In genomic region chr5:151096001-151096373, GRCh38 we compare ENCODE assay signal across 10 cellular contexts. TPM values are rescaled to one million over a fixed set of nuclear protein-coding genes. Genes with fewer than 3 reads are reported as not detected.
A peak's percentile ranks its signal among the peaks of the same experiment; 100 is the strongest.
DNase-seq lines count a peak whose midpoint lies in the region; ATAC-seq and TF ChIP-seq lines count a peak whose summit lies in the region.
"Had no signal": no experiment of that assay in that cellular context is flagged by ENCODE, and none has a peak within 500 bp of the region (broad histone marks: within the 10 kb centered on the region; RNA-seq: fewer than 3 reads in every experiment).

No MANE protein-coding gene starts in this region.

- TF ChIP-seq CTCF in coronary artery (IDR thresholded peaks at IDR 0.05) = no peak

- peaks cover 91% of the 10 kb centered on the region for H3K4me1 Mint-ChIP-seq in activated T-helper 1 cell treated with anti-CD3 and anti-CD28 coated beads, Interleukin-12 subunit alpha, Interleukin-12 subunit beta, Interleukin-2, Interleukin-4 antibody, amounts not matched to agents 30 ng/mL and 10 ng/mL and 1 ng/mL, durations not matched to agents 14 hours and 24 hours and 36 hours (ENCODE audit: low read depth)
- H3K4me1 Mint-ChIP-seq in stimulated activated effector memory CD8-positive, alpha-beta T cell treated with anti-CD3 and anti-CD28 coated beads, Interleukin-12 subunit alpha, Interleukin-12 subunit beta, amount 100 ng/mL, for 72 hours = peaks cover 88% of the 10 kb centered on the region

- peak overlapping the region in 1 of 2 donors; percentile 85 for H3K27ac ChIP-seq in coronary artery
- H3K27ac ChIP-seq: 22Rv1 had no signal

- peak overlapping the region; percentile 53 for H3K4me3 Mint-ChIP-seq in activated T-helper 1 cell treated with anti-CD3 and anti-CD28 coated beads, Interleukin-12 subunit alpha, Interleukin-12 subunit beta, Interleukin-2, Interleukin-4 antibody, amounts not matched to agents 30 ng/mL and 10 ng/mL and 1 ng/mL, durations not matched to agents 14 hours and 24 hours and 36 hours
- H3K4me3 Mint-ChIP-seq in stimulated activated effector memory CD8-positive, alpha-beta T cell treated with anti-CD3 and anti-CD28 coated beads, Interleukin-12 subunit alpha, Interleukin-12 subunit beta, amount 100 ng/mL, for 72 hours = peak overlapping the region; percentile 2

- H3K9me3 Mint-ChIP-seq in activated T-helper 1 cell treated with anti-CD3 and anti-CD28 coated beads, Interleukin-12 subunit alpha, Interleukin-12 subunit beta, Interleukin-2, Interleukin-4 antibody, amounts not matched to agents 30 ng/mL and 10 ng/mL and 1 ng/mL, durations not matched to agents 14 hours and 24 hours and 36 hours = no peaks in the 10 kb centered on the region
- H3K9me3 Mint-ChIP-seq in stimulated activated effector memory CD8-positive, alpha-beta T cell treated with anti-CD3 and anti-CD28 coated beads, Interleukin-12 subunit alpha, Interleukin-12 subunit beta, amount 100 ng/mL, for 72 hours = no peaks in the 10 kb centered on the region

- H3K27me3 Mint-ChIP-seq in activated T-helper 1 cell treated with anti-CD3 and anti-CD28 coated beads, Interleukin-12 subunit alpha, Interleukin-12 subunit beta, Interleukin-2, Interleukin-4 antibody, amounts not matched to agents 30 ng/mL and 10 ng/mL and 1 ng/mL, durations not matched to agents 14 hours and 24 hours and 36 hours (ENCODE audit: insufficient read depth) = no peaks in the 10 kb centered on the region

- peak; percentile 55 for ATAC-seq in left lobe of liver
- ATAC-seq in stimulated activated effector memory CD8-positive, alpha-beta T cell treated with anti-CD3 and anti-CD28 coated beads, Interleukin-12 subunit alpha, Interleukin-12 subunit beta, amount 100 ng/mL, for 72 hours = no peak
- no peak for ATAC-seq in GM18909 (IDR thresholded peaks at IDR 0.05; ENCODE audit: poor library complexity, unreplicated experiment)

- peak overlapping the region; percentile 56 for H3K27ac Mint-ChIP-seq in activated T-helper 1 cell treated with anti-CD3 and anti-CD28 coated beads, Interleukin-12 subunit alpha, Interleukin-12 subunit beta, Interleukin-2, Interleukin-4 antibody, amounts not matched to agents 30 ng/mL and 10 ng/mL and 1 ng/mL, durations not matched to agents 14 hours and 24 hours and 36 hours
- peak overlapping the region; percentile 91 for H3K27ac Mint-ChIP-seq in stimulated activated effector memory CD8-positive, alpha-beta T cell treated with anti-CD3 and anti-CD28 coated beads, Interleukin-12 subunit alpha, Interleukin-12 subunit beta, amount 100 ng/mL, for 72 hours

- intact Hi-C loops in activated T-helper 1 cell treated with anti-CD3 and anti-CD28 coated beads, Interleukin-12 subunit alpha, Interleukin-12 subunit beta, Interleukin-2, Interleukin-4 antibody, amounts not matched to agents 30 ng/mL and 10 ng/mL and 1 ng/mL, durations not matched to agents 14 hours and 24 hours and 36 hours (cut with micrococcal nuclease) = loop anchor here (5.0 to 10.0 kb wide), 3 partner anchors 44 to 304 kb away; partner anchors contain the start of gene IRGM

- DNase-seq in DMS 273 (lab: John Stamatoyannopoulos, UW; ENCODE audit: unreplicated experiment) = peak; percentile 25
- no peak for DNase-seq in DMS 273 treated with DMSO at 0.1 percent for 48 hours (lab: John Stamatoyannopoulos, UW)
- DNase-seq in activated T-helper 1 cell treated with anti-CD3 and anti-CD28 coated beads, Interleukin-12 subunit alpha, Interleukin-12 subunit beta, Interleukin-2, Interleukin-4 antibody, amounts not matched to agents 30 ng/mL and 10 ng/mL and 1 ng/mL, durations not matched to agents 14 hours and 24 hours and 36 hours (ENCODE audit: low spot score) = no peak
- no peak for DNase-seq in left lobe of liver (ENCODE audit: low spot score)
- no peak for DNase-seq in stimulated activated effector memory CD8-positive, alpha-beta T cell treated with anti-CD3 and anti-CD28 coated beads, Interleukin-12 subunit alpha, Interleukin-12 subunit beta, amount 100 ng/mL, for 72 hours (ENCODE audit: low spot score in 2 of 2)
- no peak for DNase-seq in coronary artery (ENCODE audit: low spot score)
- no peak for DNase-seq in stimulated activated CD8-positive, alpha-beta memory T cell treated with anti-CD3 and anti-CD28 coated beads, Interleukin-4, amount 100 ng/mL, for 48 hours
- DNase-seq: activated CD8-positive, alpha-beta memory T cell treated with anti-CD3 and anti-CD28 coated beads, Interleukin-2, amount 50 U/mL, for 4 hours had no signal

- peaks cover 44% of the 10 kb centered on the region for H3K36me3 Mint-ChIP-seq in activated T-helper 1 cell treated with anti-CD3 and anti-CD28 coated beads, Interleukin-12 subunit alpha, Interleukin-12 subunit beta, Interleukin-2, Interleukin-4 antibody, amounts not matched to agents 30 ng/mL and 10 ng/mL and 1 ng/mL, durations not matched to agents 14 hours and 24 hours and 36 hours (ENCODE audit: low read depth)
- H3K36me3 Mint-ChIP-seq in stimulated activated effector memory CD8-positive, alpha-beta T cell treated with anti-CD3 and anti-CD28 coated beads, Interleukin-12 subunit alpha, Interleukin-12 subunit beta, amount 100 ng/mL, for 72 hours = peaks cover 89% of the 10 kb centered on the region

- no peak overlapping the region for H3K4me3 ChIP-seq in coronary artery

RNA-seq across cellular contexts. Expression of gene TNIP1, which starts 15.2 kb away (rescaled TPM):
- 287 and 304 TPM in 2 replicates for total RNA-seq in activated T-helper 1 cell treated with anti-CD3 and anti-CD28 coated beads, Interleukin-12 subunit alpha, Interleukin-12 subunit beta, Interleukin-2, Interleukin-4 antibody, amounts not matched to agents 30 ng/mL and 10 ng/mL and 1 ng/mL, durations not matched to agents 14 hours and 24 hours and 36 hours
- 74.5 TPM for total RNA-seq in left lobe of liver
